36 cellular contexts compared by ENCODE assay signal in the genomic region with DNA sequence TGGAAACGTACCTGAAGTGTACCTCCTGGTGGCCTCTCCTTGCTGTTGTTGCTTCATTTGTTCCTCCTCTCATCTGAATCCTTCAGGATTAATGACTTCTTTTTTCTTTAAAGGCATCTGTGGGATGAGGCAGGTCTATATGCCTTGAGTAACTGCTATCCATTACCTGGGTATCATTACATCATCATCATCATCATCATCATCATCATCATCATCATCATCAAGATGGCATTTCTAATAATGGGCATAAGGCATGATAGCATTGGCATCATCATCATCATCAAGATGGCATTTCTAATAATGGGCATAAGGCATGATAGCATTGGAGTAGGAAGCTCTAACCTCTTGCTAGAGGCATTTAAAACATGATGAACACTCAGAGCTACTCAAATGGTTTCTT. TPM values are rescaled to one million over a fixed set of nuclear protein-coding genes. Genes with fewer than 3 reads are reported as not detected.
"Had no signal": no experiment of that assay in that cellular context is flagged by ENCODE, and none has a peak within 500 bp of the region (broad histone marks: within the 10 kb centered on the region; RNA-seq: fewer than 3 reads in every experiment).

No MANE protein-coding gene starts in this region.

- DNase-seq: activated B cell treated with CpG ODN at 0.5 μM for 24 hours; activated CD4-positive, alpha-beta memory T cell treated with anti-CD3 and anti-CD28 coated beads for 36 hours; activated CD4-positive, alpha-beta T cell treated with anti-CD3 and anti-CD28 coated beads for 4 hours; activated CD4-positive, alpha-beta T cell treated with anti-CD3 and anti-CD28 coated beads, Interleukin-2, amount 10 ng/mL, durations not matched to agents 24 days and 14 days; activated CD4-positive, alpha-beta T cell treated with anti-CD3 and anti-CD28 coated beads, Interleukin-2, amount 50 U/mL, for 1 hour; activated CD4-positive, alpha-beta T cell treated with anti-CD3 and anti-CD28 coated beads, Interleukin-2, amount 50 U/mL, for 4 hours; activated CD4-positive, CD25-positive, alpha-beta regulatory T cell treated with anti-CD3 and anti-CD28 coated beads, Interleukin-2, amount 50 U/mL, for 72 hours; activated CD8-positive, alpha-beta memory T cell treated with anti-CD3 and anti-CD28 coated beads, Interleukin-2, amount 50 U/mL, for 4 hours; activated CD8-positive, alpha-beta T cell treated with anti-CD3 and anti-CD28 coated beads for 36 hours; activated effector memory CD4-positive, alpha-beta T cell treated with anti-CD3 and anti-CD28 coated beads, Interleukin-2, amount 50 U/mL, for 16 hours; activated naive CD4-positive, alpha-beta T cell treated with anti-CD3 and anti-CD28 coated beads, Interleukin-2, amount 10 ng/mL, durations not matched to agents 7 days and 5 days; activated naive CD4-positive, alpha-beta T cell treated with Interleukin-2 at 50 U/mL for 16 hours; activated naive CD8-positive, alpha-beta T cell treated with anti-CD3 and anti-CD28 coated beads, Interleukin-2, amount 10 ng/mL, durations not matched to agents 7 days and 5 days; activated naive CD8-positive, alpha-beta T cell treated with anti-CD3 and anti-CD28 coated beads, Interleukin-2, amount 50 U/mL, for 24 hours; activated T-cell treated with anti-CD3 and anti-CD28 coated beads for 4 hours; activated T-cell treated with anti-CD3 and anti-CD28 coated beads, Interleukin-2, amount 50 U/mL, for 1 hour; activated T-cell treated with anti-CD3 and anti-CD28 coated beads, Interleukin-2, amount 50 U/mL, for 4 hours; activated T-cell treated with anti-CD3 and anti-CD28 coated beads, Interleukin-2, amount 50 U/mL, for 72 hours; amygdala; anterior cingulate cortex; body of pancreas; brain microvascular endothelial cell; central memory CD4-positive, alpha-beta T cell; T-helper 1 cell; T-helper 2 cell; T-helper 9 cell had no signal

- H3K9me3 ChIP-seq: body of pancreas had no signal

- H3K36me3 Mint-ChIP-seq: activated CD4-positive, alpha-beta memory T cell treated with anti-CD3 and anti-CD28 coated beads for 36 hours; activated naive CD4-positive, alpha-beta T cell treated with anti-CD3 and anti-CD28 coated beads, Interleukin-2, amount 10 ng/mL, durations not matched to agents 7 days and 5 days; activated naive CD4-positive, alpha-beta T cell treated with anti-CD3 and anti-CD28 coated beads, Interleukin-2, amount 50 U/mL, for 24 hours; activated naive CD8-positive, alpha-beta T cell; activated naive CD8-positive, alpha-beta T cell treated with anti-CD3 and anti-CD28 coated beads, Interleukin-2, amount 10 ng/mL, durations not matched to agents 7 days and 5 days had no signal

- H3K27me3 Mint-ChIP-seq: activated naive CD4-positive, alpha-beta T cell treated with anti-CD3 and anti-CD28 coated beads, Interleukin-2, amount 10 ng/mL, durations not matched to agents 7 days and 5 days had no signal

- H3K4me3 ChIP-seq: ascending aorta, body of pancreas, breast epithelium had no signal

- H3K36me3 ChIP-seq: ascending aorta, brain microvascular endothelial cell, breast epithelium had no signal

- FAIRE-seq: TTC549 had no signal

- H3K9me3 Mint-ChIP-seq: activated B cell treated with CpG ODN at 0.5 μM for 24 hours; activated CD4-positive, alpha-beta memory T cell treated with anti-CD3 and anti-CD28 coated beads for 36 hours; activated CD4-positive, alpha-beta T cell treated with anti-CD3 and anti-CD28 coated beads, Interleukin-2, amount 10 ng/mL, durations not matched to agents 24 days and 14 days; activated CD8-positive, alpha-beta T cell treated with anti-CD3 and anti-CD28 coated beads for 36 hours; activated naive CD4-positive, alpha-beta T cell treated with anti-CD3 and anti-CD28 coated beads, Interleukin-2, amount 10 ng/mL, durations not matched to agents 7 days and 5 days; activated naive CD4-positive, alpha-beta T cell treated with anti-CD3 and anti-CD28 coated beads, Interleukin-2, amount 50 U/mL, for 24 hours; activated naive CD8-positive, alpha-beta T cell treated with anti-CD3 and anti-CD28 coated beads, Interleukin-2, amount 10 ng/mL, durations not matched to agents 7 days and 5 days; activated naive CD8-positive, alpha-beta T cell treated with anti-CD3 and anti-CD28 coated beads, Interleukin-2, amount 50 U/mL, for 24 hours; activated T-cell treated with anti-CD3 and anti-CD28 coated beads, Interleukin-2, amount 50 U/mL, for 4 hours; activated T-cell treated with anti-CD3 and anti-CD28 coated beads, Interleukin-2, amount 50 U/mL, for 72 hours; activated T-helper 1 cell treated with anti-CD3 and anti-CD28 coated beads, Interleukin-12 subunit alpha, Interleukin-12 subunit beta, Interleukin-2, Interleukin-4 antibody, amounts not matched to agents 30 ng/mL and 10 ng/mL and 1 ng/mL, durations not matched to agents 14 hours and 24 hours and 36 hours; activated T-helper 17 cell treated with anti-CD3 and anti-CD28 coated beads, Interleukin-2, amount 50 U/mL, for 72 hours; T-helper 1 cell treated with Interleukin-12 subunit alpha and Interleukin-12 subunit beta and Interleukin-4 antibody, amounts not matched to agents 30 μg/mL and 1 μg/mL, for 36 hours; T-helper 2 cell treated with Interferon-gamma antibody and Interleukin-4, amounts not matched to agents 5 μg/mL and 100 μg/mL, for 36 hours had no signal

- H3K27ac Mint-ChIP-seq: activated B cell treated with CpG ODN at 0.5 μM for 24 hours; activated CD4-positive, alpha-beta memory T cell treated with anti-CD3 and anti-CD28 coated beads for 36 hours; activated CD4-positive, alpha-beta T cell treated with anti-CD3 and anti-CD28 coated beads, Interleukin-2, amount 10 ng/mL, durations not matched to agents 24 days and 14 days; activated CD8-positive, alpha-beta T cell treated with anti-CD3 and anti-CD28 coated beads for 36 hours; activated naive CD4-positive, alpha-beta T cell treated with anti-CD3 and anti-CD28 coated beads, Interleukin-2, amount 10 ng/mL, durations not matched to agents 7 days and 5 days; activated naive CD4-positive, alpha-beta T cell treated with anti-CD3 and anti-CD28 coated beads, Interleukin-2, amount 50 U/mL, for 24 hours; activated naive CD8-positive, alpha-beta T cell; activated naive CD8-positive, alpha-beta T cell treated with anti-CD3 and anti-CD28 coated beads, Interleukin-2, amount 10 ng/mL, durations not matched to agents 7 days and 5 days; activated naive CD8-positive, alpha-beta T cell treated with anti-CD3 and anti-CD28 coated beads, Interleukin-2, amount 50 U/mL, for 24 hours; activated T-cell treated with anti-CD3 and anti-CD28 coated beads, Interleukin-2, amount 50 U/mL, for 72 hours; activated T-helper 1 cell treated with anti-CD3 and anti-CD28 coated beads, Interleukin-12 subunit alpha, Interleukin-12 subunit beta, Interleukin-2, Interleukin-4 antibody, amounts not matched to agents 30 ng/mL and 10 ng/mL and 1 ng/mL, durations not matched to agents 14 hours and 24 hours and 36 hours; activated T-helper 17 cell treated with anti-CD3 and anti-CD28 coated beads, Interleukin-2, amount 50 U/mL, for 72 hours; T-helper 1 cell treated with Interleukin-12 subunit alpha and Interleukin-12 subunit beta and Interleukin-4 antibody, amounts not matched to agents 30 μg/mL and 1 μg/mL, for 36 hours; T-helper 2 cell treated with Interferon-gamma antibody and Interleukin-4, amounts not matched to agents 5 μg/mL and 100 μg/mL, for 36 hours had no signal

- H3K27me3 ChIP-seq: ascending aorta, body of pancreas, brain microvascular endothelial cell, breast epithelium had no signal

- ATAC-seq: activated CD8-positive, alpha-beta T cell treated with anti-CD3 and anti-CD28 coated beads for 36 hours; activated naive CD8-positive, alpha-beta T cell treated with anti-CD3 and anti-CD28 coated beads, Interleukin-2, amount 50 U/mL, for 24 hours; activated T-cell treated with anti-CD3 and anti-CD28 coated beads, Interleukin-2, amount 50 U/mL, for 4 hours; activated T-cell treated with anti-CD3 and anti-CD28 coated beads, Interleukin-2, amount 50 U/mL, for 72 hours; activated T-helper 17 cell treated with anti-CD3 and anti-CD28 coated beads, Interleukin-2, amount 50 U/mL, for 72 hours; body of pancreas had no signal

- H3K4me3 Mint-ChIP-seq: activated B cell treated with CpG ODN at 0.5 μM for 24 hours; activated CD4-positive, alpha-beta memory T cell treated with anti-CD3 and anti-CD28 coated beads for 36 hours; activated CD4-positive, alpha-beta T cell treated with anti-CD3 and anti-CD28 coated beads, Interleukin-2, amount 10 ng/mL, durations not matched to agents 24 days and 14 days; activated CD8-positive, alpha-beta T cell treated with anti-CD3 and anti-CD28 coated beads for 36 hours; activated naive CD4-positive, alpha-beta T cell treated with anti-CD3 and anti-CD28 coated beads, Interleukin-2, amount 10 ng/mL, durations not matched to agents 7 days and 5 days; activated naive CD4-positive, alpha-beta T cell treated with anti-CD3 and anti-CD28 coated beads, Interleukin-2, amount 50 U/mL, for 24 hours; activated naive CD8-positive, alpha-beta T cell; activated naive CD8-positive, alpha-beta T cell treated with anti-CD3 and anti-CD28 coated beads, Interleukin-2, amount 10 ng/mL, durations not matched to agents 7 days and 5 days; activated naive CD8-positive, alpha-beta T cell treated with anti-CD3 and anti-CD28 coated beads, Interleukin-2, amount 50 U/mL, for 24 hours; activated T-cell treated with anti-CD3 and anti-CD28 coated beads, Interleukin-2, amount 50 U/mL, for 4 hours; activated T-cell treated with anti-CD3 and anti-CD28 coated beads, Interleukin-2, amount 50 U/mL, for 72 hours; activated T-helper 1 cell treated with anti-CD3 and anti-CD28 coated beads, Interleukin-12 subunit alpha, Interleukin-12 subunit beta, Interleukin-2, Interleukin-4 antibody, amounts not matched to agents 30 ng/mL and 10 ng/mL and 1 ng/mL, durations not matched to agents 14 hours and 24 hours and 36 hours; activated T-helper 17 cell treated with anti-CD3 and anti-CD28 coated beads, Interleukin-2, amount 50 U/mL, for 72 hours; T-helper 1 cell treated with Interleukin-12 subunit alpha and Interleukin-12 subunit beta and Interleukin-4 antibody, amounts not matched to agents 30 μg/mL and 1 μg/mL, for 36 hours; T-helper 2 cell treated with Interferon-gamma antibody and Interleukin-4, amounts not matched to agents 5 μg/mL and 100 μg/mL, for 36 hours had no signal

- H3K27ac ChIP-seq: ascending aorta, body of pancreas, brain microvascular endothelial cell, breast epithelium, VCaP had no signal

- H3K4me1 Mint-ChIP-seq: activated B cell treated with CpG ODN at 0.5 μM for 24 hours; activated CD4-positive, alpha-beta T cell treated with anti-CD3 and anti-CD28 coated beads, Interleukin-2, amount 10 ng/mL, durations not matched to agents 24 days and 14 days; activated naive CD4-positive, alpha-beta T cell treated with anti-CD3 and anti-CD28 coated beads, Interleukin-2, amount 10 ng/mL, durations not matched to agents 7 days and 5 days; activated naive CD4-positive, alpha-beta T cell treated with anti-CD3 and anti-CD28 coated beads, Interleukin-2, amount 50 U/mL, for 24 hours; activated naive CD8-positive, alpha-beta T cell treated with anti-CD3 and anti-CD28 coated beads, Interleukin-2, amount 10 ng/mL, durations not matched to agents 7 days and 5 days; activated T-helper 17 cell treated with anti-CD3 and anti-CD28 coated beads, Interleukin-2, amount 50 U/mL, for 72 hours had no signal

- H3K4me1 ChIP-seq: ascending aorta, body of pancreas, breast epithelium had no signal

RNA-seq across cellular contexts. Expression of gene CFAP58, which starts 59.9 kb away (rescaled TPM):
- total RNA-seq: activated B cell treated with CpG ODN at 0.5 μM for 24 hours; activated T-cell treated with anti-CD3 and anti-CD28 coated beads, Interleukin-2, amount 50 U/mL, for 4 hours; ascending aorta had no signal
